17 cellular contexts compared by ENCODE assay signal in the genomic region with DNA sequence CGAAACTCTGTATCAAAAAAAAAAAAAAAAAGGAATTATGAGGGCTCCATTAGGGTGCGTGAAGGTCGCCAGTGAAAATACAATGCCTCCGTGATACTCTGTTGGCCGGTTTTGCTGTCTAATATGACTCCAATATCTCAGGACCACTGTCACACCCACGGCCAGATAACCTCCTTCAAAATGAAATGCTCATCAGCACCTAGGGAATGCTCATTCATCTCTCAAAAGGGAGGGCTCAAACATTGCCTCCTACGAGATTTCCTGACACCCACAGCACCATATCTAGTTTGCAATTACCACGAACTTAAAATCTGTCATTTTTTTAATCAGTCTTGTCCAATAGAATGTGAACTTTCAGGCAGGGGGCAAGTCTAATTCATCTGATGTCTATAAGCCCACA. TPM values are rescaled to one million over a fixed set of nuclear protein-coding genes. Genes with fewer than 3 reads are reported as not detected.
DNase-seq lines count a peak whose midpoint lies in the region; ATAC-seq and TF ChIP-seq lines count a peak whose summit lies in the region.
"Had no signal": no experiment of that assay in that cellular context is flagged by ENCODE, and none has a peak within 500 bp of the region (broad histone marks: within the 10 kb centered on the region; RNA-seq: fewer than 3 reads in every experiment).

No MANE protein-coding gene starts in this region.

- H3K36me3 ChIP-seq in thoracic aorta, result no peaks in the 10 kb centered on the region
- H3K36me3 ChIP-seq: BE2C, SJSA1 had no signal

- no peak overlapping the region for H3K4me2 ChIP-seq in H9 (ENCODE audit: insufficient read depth, insufficient read length, low read length)

- H4K8ac ChIP-seq in H9 (replicated peaks; ENCODE audit: insufficient read length, low read depth, low read length), result no peak overlapping the region

- peak overlapping the region; percentile 71 for H3K27ac Mint-ChIP-seq in activated naive CD4-positive, alpha-beta T cell treated with anti-CD3 and anti-CD28 coated beads, Interleukin-2, amount 50 U/mL, for 24 hours
- no peak overlapping the region for H3K27ac Mint-ChIP-seq in activated naive CD4-positive, alpha-beta T cell treated with anti-CD3 and anti-CD28 coated beads, Interleukin-2, amount 50 U/mL, for 72 hours
- peak overlapping the region; percentile 98 for H3K27ac Mint-ChIP-seq in T-helper 17 cell
- H3K27ac Mint-ChIP-seq in naive B cell, result peak overlapping the region in 4 of 6 donors; percentile 31 to 89 (median 54)
- H3K27ac Mint-ChIP-seq in H9, result no peak overlapping the region

- no peak overlapping the region for H3K14ac ChIP-seq in H9 (ENCODE audit: insufficient read depth, low read length)

- no peaks in the 10 kb centered on the region for H3K9me3 Mint-ChIP-seq in activated naive CD4-positive, alpha-beta T cell treated with anti-CD3 and anti-CD28 coated beads, Interleukin-2, amount 50 U/mL, for 24 hours
- H3K9me3 Mint-ChIP-seq in activated naive CD4-positive, alpha-beta T cell treated with anti-CD3 and anti-CD28 coated beads, Interleukin-2, amount 50 U/mL, for 72 hours, result no peaks in the 10 kb centered on the region
- H3K9me3 Mint-ChIP-seq in naive B cell, result no peaks in the 10 kb centered on the region
- H3K9me3 Mint-ChIP-seq in H9, result no peaks in the 10 kb centered on the region

- no peak overlapping the region for H3K56ac ChIP-seq in H9 (ENCODE audit: insufficient read length, low read depth, low read length)

- H2AFZ ChIP-seq in H9 (ENCODE audit: low read length), result no peak overlapping the region

- no peak overlapping the region for H2BK120ac ChIP-seq in H9 (ENCODE audit: low read depth, low read length, poor library complexity, severe bottlenecking)

- peaks cover 35 to 85% of the 10 kb centered on the region in 2 donors for H3K4me1 ChIP-seq in thoracic aorta (ENCODE audit: control insufficient read depth in 1 of 2, low read depth in 2 of 2)
- no peaks in the 10 kb centered on the region for H3K4me1 ChIP-seq in H9 (ENCODE audit: insufficient read depth, low read length)
- H3K4me1 ChIP-seq: BE2C, SJSA1 had no signal

- H2BK12ac ChIP-seq in H9 (ENCODE audit: insufficient read length, low read depth, low read length), result no peak overlapping the region

- H3K27ac ChIP-seq in thoracic aorta (peak overlapping the region; percentile 19 to 49), H9 (ENCODE audit: insufficient read length, low read depth, low read length) (no peak overlapping the region)
- H3K27ac ChIP-seq: RWPE1, SJSA1 had no signal

- no peaks in the 10 kb centered on the region for H3K27me3 Mint-ChIP-seq in activated naive CD4-positive, alpha-beta T cell treated with anti-CD3 and anti-CD28 coated beads, Interleukin-2, amount 50 U/mL, for 24 hours
- H3K27me3 Mint-ChIP-seq in T-helper 17 cell, result no peaks in the 10 kb centered on the region
- no peaks in the 10 kb centered on the region for H3K27me3 Mint-ChIP-seq in naive B cell
- no peaks in the 10 kb centered on the region for H3K27me3 Mint-ChIP-seq in H9 (ENCODE audit: low read depth)

- DNase-seq in activated naive CD4-positive, alpha-beta T cell treated with anti-CD3 and anti-CD28 coated beads, Interleukin-2, amount 50 U/mL, for 72 hours (ENCODE audit: low spot score in 2 of 2), result no peak
- DNase-seq in T-helper 17 cell, result no peak
- no peak for DNase-seq in naive B cell
- no peak for DNase-seq in thoracic aorta (ENCODE audit: low spot score)
- DNase-seq in H9, result no peak
- DNase-seq in CD1c-positive myeloid dendritic cell (ENCODE audit: extremely low spot score), result no peak
- DNase-seq in NCI-H446 (lab: John Stamatoyannopoulos, UW), result no peak
- DNase-seq: BE2C, DMS79, NCI-H1436, NCI-H2081, NCI-H345 had no signal

- H2BK15ac ChIP-seq in H9 (ENCODE audit: low read depth, low read length), result no peak overlapping the region

- no peak overlapping the region for H4K5ac ChIP-seq in H9 (ENCODE audit: insufficient read length, low read depth, low read length)

- H3K9ac ChIP-seq in H9 (ENCODE audit: extremely low read depth, insufficient read length, low read length), result no peak overlapping the region

- no peak for ATAC-seq in activated naive CD4-positive, alpha-beta T cell treated with anti-CD3 and anti-CD28 coated beads, Interleukin-2, amount 50 U/mL, for 72 hours
- no peak for ATAC-seq in T-helper 17 cell
- ATAC-seq in naive B cell (ENCODE audit: low read depth in 2 of 2), result no peak
- ATAC-seq in thoracic aorta (ENCODE audit: insufficient number of reproducible peaks, low FRiP score, low read depth), result no peak
- ATAC-seq: HCT116 had no signal

- no CpG with 5 or more reads among the region's 8 CpGs for WGBS in H9 (ENCODE audit: extremely low coverage, insufficient read length, low lambda C conversion rate)

- no peaks in the 10 kb centered on the region for H3K79me2 ChIP-seq in H9 (ENCODE audit: insufficient read depth, low read length)

- H3K9me3 ChIP-seq in T-helper 17 cell (ENCODE audit: control insufficient read depth, low read length, poor library complexity, severe bottlenecking) (no peaks in the 10 kb centered on the region), thoracic aorta (no peaks in the 10 kb centered on the region), H9 (ENCODE audit: control insufficient read depth, low read depth, low read length) (no peaks in the 10 kb centered on the region)
- H3K9me3 ChIP-seq: BE2C, SJSA1 had no signal

- no peak overlapping the region for H4K91ac ChIP-seq in H9 (ENCODE audit: insufficient read length, low read depth, low read length)

- no peak overlapping the region for H2BK20ac ChIP-seq in H9 (ENCODE audit: low read depth, low read length, poor library complexity, severe bottlenecking)

- no peak overlapping the region for H3K4ac ChIP-seq in H9 (ENCODE audit: low read depth, low read length)

- no peak overlapping the region for H3K23ac ChIP-seq in H9 (ENCODE audit: insufficient read length, low read depth, low read length)

- no peaks in the 10 kb centered on the region for H3K79me1 ChIP-seq in H9 (ENCODE audit: insufficient read depth, low read depth, low read length, poor library complexity, severe bottlenecking)

- H3K36me3 Mint-ChIP-seq in activated naive CD4-positive, alpha-beta T cell treated with anti-CD3 and anti-CD28 coated beads, Interleukin-2, amount 50 U/mL, for 24 hours, result no peaks in the 10 kb centered on the region
- no peaks in the 10 kb centered on the region for H3K36me3 Mint-ChIP-seq in activated naive CD4-positive, alpha-beta T cell treated with anti-CD3 and anti-CD28 coated beads, Interleukin-2, amount 50 U/mL, for 72 hours
- H3K36me3 Mint-ChIP-seq in T-helper 17 cell (ENCODE audit: low read depth) (no peaks in the 10 kb centered on the region), naive B cell (no peaks in the 10 kb centered on the region), H9 (ENCODE audit: insufficient read depth in 1 of 3, low read depth in 3 of 3) (no peaks in the 10 kb centered on the region)

- no peak overlapping the region for H3K18ac ChIP-seq in H9 (ENCODE audit: insufficient read length, low read depth, low read length)

- peaks cover 2% of the 10 kb centered on the region for H3K23me2 ChIP-seq in H9 (ENCODE audit: insufficient read length, low read depth, low read length, poor library complexity, severe bottlenecking)

- no peaks in the 10 kb centered on the region for H4K20me1 ChIP-seq in H9 (ENCODE audit: control insufficient read depth, insufficient read depth, insufficient read length)

- no peak overlapping the region for H3K4me3 Mint-ChIP-seq in activated naive CD4-positive, alpha-beta T cell treated with anti-CD3 and anti-CD28 coated beads, Interleukin-2, amount 50 U/mL, for 24 hours
- H3K4me3 Mint-ChIP-seq in T-helper 17 cell (peak overlapping the region; percentile 55), naive B cell (peak overlapping the region in 2 of 8 donors; percentile 5 to 33), H9 (no peak overlapping the region)

- no peak overlapping the region for H2BK5ac ChIP-seq in H9 (ENCODE audit: insufficient read length, low read length)

- no peak overlapping the region for H2AK5ac ChIP-seq in H9 (ENCODE audit: insufficient read length, low read length)

- H3K4me3 ChIP-seq in thoracic aorta, result no peak overlapping the region
- H3K4me3 ChIP-seq: SJSA1 had no signal

- no peak overlapping the region for H3T11ph ChIP-seq in H9 (ENCODE audit: low read length)

- H3K4me1 Mint-ChIP-seq in activated naive CD4-positive, alpha-beta T cell treated with anti-CD3 and anti-CD28 coated beads, Interleukin-2, amount 50 U/mL, for 24 hours, result peaks cover 87% of the 10 kb centered on the region
- H3K4me1 Mint-ChIP-seq in T-helper 17 cell, result peaks cover 65% of the 10 kb centered on the region
- H3K4me1 Mint-ChIP-seq in naive B cell, result peaks cover 47 to 72% (median 71%) of the 10 kb centered on the region in 3 donors
- peaks cover 12 to 23% of the 10 kb centered on the region in 2 experiments for H3K4me1 Mint-ChIP-seq in H9

- TF ChIP-seq CTCF in thoracic aorta (IDR thresholded peaks at IDR 0.05) (no peak), H9 (conservative IDR thresholded peaks at IDR 0.05) (no peak)

- H3K27me3 ChIP-seq in thoracic aorta (replicated peaks; ENCODE audit: insufficient read depth) (no peaks in the 10 kb centered on the region), H9 (ENCODE audit: insufficient read depth, low read length) (no peaks in the 10 kb centered on the region)
- H3K27me3 ChIP-seq: BE2C, SJSA1 had no signal

RNA-seq across cellular contexts. Expression of gene MAP3K5, which starts 42.9 kb away (rescaled TPM):
- 1 to 10 TPM; 8.7 to 9.0 TPM for total RNA-seq in activated naive CD4-positive, alpha-beta T cell treated with anti-CD3 and anti-CD28 coated beads, Interleukin-2, amount 50 U/mL, for 72 hours
- 10 to 100 TPM; 35.6 to 40.3 TPM for total RNA-seq in T-helper 17 cell
- 10 to 100 TPM in 3 of 6 donors, 1 to 10 TPM in 3; 5.8 to 15.5 (median 10.1) TPM for polyA plus RNA-seq in naive B cell (ENCODE audit: low read depth in 6 of 6)
- 100 to 1,000 TPM in 1 of 2 donors, 10 to 100 TPM in 1; 73.6 to 101 TPM for total RNA-seq in thoracic aorta
- total RNA-seq in H9 (2021), result 1.6 and 1.7 TPM in 2 replicates
- total RNA-seq: G401 had no signal

Comparison
In these comparisons a context has a peak if more than half of its experiments do, and no peak if none do; other contexts are left out.
1. H3K27ac Mint-ChIP-seq: peak in activated naive CD4-positive, alpha-beta T cell treated with anti-CD3 and anti-CD28 coated beads, Interleukin-2, amount 50 U/mL, for 24 hours (single experiment), T-helper 17 cell (single experiment) and naive B cell (4 of 6); none in activated naive CD4-positive, alpha-beta T cell treated with anti-CD3 and anti-CD28 coated beads, Interleukin-2, amount 50 U/mL, for 72 hours (0 of 2) and H9 (0 of 3).